In genomic region chr17:48678141-48678971, GRCh38 we compare ENCODE assay signal across 8 cellular contexts. TPM values are rescaled to one million over a fixed set of nuclear protein-coding genes. Genes with fewer than 3 reads are reported as not detected.
DNase-seq lines count a peak whose midpoint lies in the region; ATAC-seq and TF ChIP-seq lines count a peak whose summit lies in the region.

No MANE protein-coding gene starts in this region.

- no peak overlapping the region for H3K4me3 Mint-ChIP-seq in T-helper 2 cell treated with Interferon-gamma antibody and Interleukin-4, amounts not matched to agents 5 μg/mL and 100 μg/mL, for 36 hours

- peaks cover 2% of the 10 kb centered on the region for H3K4me1 Mint-ChIP-seq in T-helper 2 cell treated with Interferon-gamma antibody and Interleukin-4, amounts not matched to agents 5 μg/mL and 100 μg/mL, for 36 hours (ENCODE audit: low read depth)

- no peak overlapping the region for H3K27ac Mint-ChIP-seq in T-helper 2 cell treated with Interferon-gamma antibody and Interleukin-4, amounts not matched to agents 5 μg/mL and 100 μg/mL, for 36 hours

- peak; percentile 99 for TF ChIP-seq CTCF in A673 (conservative IDR thresholded peaks at IDR 0.05; ENCODE audit: low read depth, low read length)
- TF ChIP-seq CTCF in NB4 (IDR thresholded peaks at IDR 0.05; ENCODE audit: low read depth, low read length): peak; percentile 87
- peak; percentile 93 for TF ChIP-seq CTCF in hepatocyte (IDR thresholded peaks at IDR 0.05; ENCODE audit: poor library complexity)

- POLR2A ChIA-PET in A673 (lab: Charles Lee; ENCODE audit: low non-redundant PET): interaction anchor here (0.9 to 1.3 kb wide), 2 partner anchors 44 to 51 kb away, joined by 3 to 8 read pairs; partner anchors contain the start of gene HOXB13

- peak overlapping the region; percentile 39 for H3K4me3 ChIP-seq in A673 (ENCODE audit: low read depth, low read length, poor library complexity, severe bottlenecking)
- H3K4me3 ChIP-seq in NB4 (ENCODE audit: low read depth, low read length): no peak overlapping the region
- no peak overlapping the region for H3K4me3 ChIP-seq in hepatocyte

- no peak overlapping the region for H2AFZ ChIP-seq in hepatocyte

- H4K20me1 ChIP-seq in hepatocyte (ENCODE audit: insufficient read depth, poor library complexity, severe bottlenecking): no peaks in the 10 kb centered on the region

- H3K4me2 ChIP-seq in hepatocyte: peak overlapping the region; percentile 72

- H3K27ac ChIP-seq in A673 (ENCODE audit: low read depth, low read length, poor library complexity, severe bottlenecking): no peak overlapping the region
- H3K27ac ChIP-seq in hepatocyte: no peak overlapping the region

- TF ChIP-seq POLR2A in NB4 (IDR thresholded peaks at IDR 0.05; ENCODE audit: extremely low read depth, insufficient read length): no peak

- no peaks in the 10 kb centered on the region for H3K27me3 ChIP-seq in A673 (replicated peaks; ENCODE audit: insufficient read depth, low read depth, low read length, poor library complexity)
- H3K27me3 ChIP-seq in hepatocyte: peaks cover 62% of the 10 kb centered on the region

- BruUV-seq in A673 (replicated peaks; lab: Mats Ljungman, UMichigan): no TSS peak

- H3K9me3 Mint-ChIP-seq in T-helper 2 cell treated with Interferon-gamma antibody and Interleukin-4, amounts not matched to agents 5 μg/mL and 100 μg/mL, for 36 hours: no peaks in the 10 kb centered on the region

- no peaks in the 10 kb centered on the region for H3K36me3 Mint-ChIP-seq in T-helper 2 cell treated with Interferon-gamma antibody and Interleukin-4, amounts not matched to agents 5 μg/mL and 100 μg/mL, for 36 hours (ENCODE audit: low read depth)

- H3K4me1 ChIP-seq in A673 (ENCODE audit: insufficient read depth, low read length, poor library complexity, severe bottlenecking) (peaks cover 17% of the 10 kb centered on the region), hepatocyte (ENCODE audit: insufficient read depth) (no peaks in the 10 kb centered on the region)

- H3K79me2 ChIP-seq in hepatocyte: no peaks in the 10 kb centered on the region

- 10% methylated on average over 41 of the region's 41 CpGs for WGBS in hepatocyte (ENCODE audit: low lambda C conversion rate, missing lambda C conversion rate)

- peaks cover 53% of the 10 kb centered on the region for H3K27me3 Mint-ChIP-seq in T-helper 2 cell treated with Interferon-gamma antibody and Interleukin-4, amounts not matched to agents 5 μg/mL and 100 μg/mL, for 36 hours (ENCODE audit: low read depth)

- ATAC-seq in GM18909 (IDR thresholded peaks at IDR 0.05; ENCODE audit: poor library complexity, unreplicated experiment): peak; percentile 76
- peak; percentile 72 for ATAC-seq in sciatic nerve

- intact Hi-C loops in A673 (cut with micrococcal nuclease; ENCODE audit: unreplicated experiment): loop anchor here (1.0 to 10.0 kb wide), 6 partner anchors 44 to 546 kb away; partner anchors contain the start of gene PRAC1
- intact Hi-C loops in sciatic nerve (cut with DNase I): loop anchor here (10.0 kb wide), 1 partner anchor 116 kb away; no protein-coding TSS in a partner anchor

- H3K9me3 ChIP-seq in A673 (ENCODE audit: low read depth, low read length, poor library complexity, severe bottlenecking) (no peaks in the 10 kb centered on the region), hepatocyte (ENCODE audit: low read depth) (no peaks in the 10 kb centered on the region)

- no peaks in the 10 kb centered on the region for H3K9me2 ChIP-seq in hepatocyte (replicated peaks; ENCODE audit: insufficient read depth)

- CTCF ChIA-PET in A673 (lab: Charles Lee): interaction anchor here (0.5 to 4.4 kb wide), 19 partner anchors 11 to 570 kb away, joined by 3 to 67 read pairs (median 3); partner anchors contain the start of genes HOXB13 and PRAC2

- peak; percentile 83 for DNase-seq in A673 (ENCODE audit: low spot score)
- DNase-seq in NB4 (ENCODE audit: low read depth): peak; percentile 70
- peak; percentile 54 for DNase-seq in T-helper 2 cell treated with Interferon-gamma antibody and Interleukin-4, amounts not matched to agents 5 μg/mL and 100 μg/mL, for 36 hours (ENCODE audit: low spot score)
- DNase-seq in amniotic stem cell (lab: John Stamatoyannopoulos, UW): peak; percentile 14
- DNase-seq in hepatocyte (ENCODE audit: low spot score): peak; percentile 85
- peak; percentile 70 for DNase-seq in sciatic nerve (ENCODE audit: low spot score)
- DNase-seq in NCI-H446 treated with DMSO at 0.1 percent for 48 hours (lab: John Stamatoyannopoulos, UW): no peak

- H3K36me3 ChIP-seq in A673 (ENCODE audit: insufficient read depth, low read length, poor library complexity, severe bottlenecking): no peaks in the 10 kb centered on the region
- H3K36me3 ChIP-seq in hepatocyte (replicated peaks; ENCODE audit: insufficient read depth, low read depth): no peaks in the 10 kb centered on the region

RNA-seq across cellular contexts. Expression of gene PRAC1, which starts 44.0 kb away (rescaled TPM):
- 78.3 and 129 TPM in 2 replicates for total RNA-seq in A673 (2021)
- total RNA-seq in hepatocyte: not detected in 2 replicates
- not detected in 2 replicates for polyA plus RNA-seq in hepatocyte
- not detected for total RNA-seq in sciatic nerve

RNA-seq across cellular contexts. Expression of gene PRAC2, which starts 44.6 kb away (rescaled TPM):
- total RNA-seq in A673 (2021) (25.5 and 47.8 TPM in 2 replicates), hepatocyte (not detected in 2 replicates), sciatic nerve (not detected)
- 1.5 TPM in 1 of 2 replicates, not detected in the other for polyA plus RNA-seq in hepatocyte

RNA-seq across cellular contexts. Expression of gene HOXB13, which starts 50.2 kb away (rescaled TPM):
- total RNA-seq in A673 (2021): 11.7 and 15.8 TPM in 2 replicates
- total RNA-seq in hepatocyte: 0.13 and 0.20 TPM in 2 replicates
- 0.28 and 0.40 TPM in 2 replicates for polyA plus RNA-seq in hepatocyte
- total RNA-seq in sciatic nerve: not detected

RNA-seq across cellular contexts. Expression of gene HOXB9, which starts 52.2 kb away (rescaled TPM):
- 8.2 and 14.6 TPM in 2 replicates for total RNA-seq in A673 (2021)
- 1.5 and 2.1 TPM in 2 replicates for total RNA-seq in hepatocyte
- polyA plus RNA-seq in hepatocyte: 0.73 and 2.5 TPM in 2 replicates
- 0.18 TPM for total RNA-seq in sciatic nerve

Comparison
In these comparisons a context has a peak if more than half of its experiments do, and no peak if none do; other contexts are left out.
1. RNA of gene PRAC1, which starts 44.0 kb away (total RNA-seq): 78.3 to 129 TPM in A673; not detected in hepatocyte and not detected in sciatic nerve (single experiment); every median in the first group is over 10 times any median in the second.
2. RNA of gene PRAC2, which starts 44.6 kb away (total RNA-seq): 25.5 to 47.8 TPM in A673; not detected in hepatocyte and not detected in sciatic nerve (single experiment); every median in the first group is over 10 times any median in the second.
3. RNA of gene HOXB13, which starts 50.2 kb away (total RNA-seq): 11.7 to 15.8 TPM in A673; 0.13 to 0.20 TPM in hepatocyte and not detected in sciatic nerve (single experiment); every median in the first group is over 10 times any median in the second.
4. Peak in every context shown above with its lines, with median percentiles within 50 percentile points of each other: CTCF ChIP-seq.